20 cellular contexts compared by ENCODE assay signal in genomic region chr17:55547027-55547670, GRCh38. TPM values are rescaled to one million over a fixed set of nuclear protein-coding genes. Genes with fewer than 3 reads are reported as not detected.
DNase-seq lines count a peak whose midpoint lies in the region; ATAC-seq, FAIRE-seq and TF ChIP-seq lines count a peak whose summit lies in the region.
"Had no signal": no experiment of that assay in that cellular context is flagged by ENCODE, and none has a peak within 500 bp of the region (broad histone marks: within the 10 kb centered on the region; RNA-seq: fewer than 3 reads in every experiment).

No MANE protein-coding gene starts in this region.

- ATAC-seq in A549 (no peak), GM21515 (IDR thresholded peaks at IDR 0.05; ENCODE audit: unreplicated experiment) (no peak)
- ATAC-seq: left colon had no signal

- POLR2A ChIA-PET in A549 (lab: Yijun Ruan, JAX) = no interaction called here

- CTCF ChIA-PET in A549 (lab: Yijun Ruan, JAX) = interaction anchor here (0.6 to 2.1 kb wide), 4 partner anchors 20 to 223 kb away, joined by 3 to 19 read pairs (median 8); no protein-coding TSS in a partner anchor
- CTCF ChIA-PET in mammary epithelial cell (lab: Charles Lee; ENCODE audit: low non-redundant PET) = no interaction called here

- TF ChIP-seq RAD21 in A549 (conservative IDR thresholded peaks at IDR 0.05 in 1 of 2, IDR thresholded peaks at IDR 0.05 in 1 of 2) = no peak

- H3F3A ChIP-seq in GM23248 (ENCODE audit: insufficient read depth) = peaks cover 11% of the 10 kb centered on the region; the same call in 1 of the 2 replicates

- H3K4me1 Mint-ChIP-seq in mesothelial cell of epicardium = peaks cover 9% of the 10 kb centered on the region

- in situ Hi-C loops in GM23248 (cut with MboI) (no loop called here), mammary epithelial cell (cut with MboI; ENCODE audit: low sequenced_read_pairs in 2 of 2) (no loop called here)

- H3K36me3 ChIP-seq in GM23248 (ENCODE audit: low read depth) (no peaks in the 10 kb centered on the region), mammary epithelial cell (ENCODE audit: insufficient read depth, low read length) (no peaks in the 10 kb centered on the region), suprapubic skin (no peaks in the 10 kb centered on the region)

- H3K27ac ChIP-seq in A549 (no peak overlapping the region; a peak in 1 of 6 replicates), GM23248 (peak overlapping the region; percentile 37), mammary epithelial cell (ENCODE audit: insufficient read depth, low read depth, low read length) (no peak overlapping the region), suprapubic skin (no peak overlapping the region)

- H4K20me1 ChIP-seq in GM23248 (ENCODE audit: insufficient read depth) = no peaks in the 10 kb centered on the region
- H4K20me1 ChIP-seq in mammary epithelial cell (ENCODE audit: insufficient read depth, low read length) = no peaks in the 10 kb centered on the region

- H3K79me2 ChIP-seq in GM23248 (ENCODE audit: insufficient read depth) (no peaks in the 10 kb centered on the region), mammary epithelial cell (ENCODE audit: insufficient read depth, low read length) (no peaks in the 10 kb centered on the region)

- H3K4me2 ChIP-seq in A549 (no peak overlapping the region), GM23248 (ENCODE audit: unreplicated experiment) (peak overlapping the region; percentile 9), mammary epithelial cell (ENCODE audit: insufficient read depth, low read depth, low read length) (no peak overlapping the region)

- intact Hi-C loops in mammary epithelial cell (cut with micrococcal nuclease) = loop anchor here (5.0 kb wide), 1 partner anchor 40 kb away; no protein-coding TSS in a partner anchor

- dilution Hi-C loops in mammary epithelial cell (cut with HindIII; ENCODE audit: low sequenced_read_pairs) = loop anchor here (25.0 kb wide), 1 partner anchor 215 kb away; the partner anchor contains the start of gene PCTP

- no peaks in the 10 kb centered on the region; the same call in 1 of the 2 replicates for H3K27me3 ChIP-seq in GM23248 (replicated peaks; ENCODE audit: insufficient read depth)
- peaks cover 2% of the 10 kb centered on the region for H3K27me3 ChIP-seq in mammary epithelial cell (ENCODE audit: insufficient read depth, low read length)
- no peaks in the 10 kb centered on the region for H3K27me3 ChIP-seq in suprapubic skin

- peak overlapping the region; percentile 29; the same call in 1 of the 2 replicates for H2AFZ ChIP-seq in GM23248
- no peak overlapping the region for H2AFZ ChIP-seq in mammary epithelial cell (ENCODE audit: low read depth, low read length)

- peak overlapping the region; percentile 52 for H3K27ac Mint-ChIP-seq in mesothelial cell of epicardium
- H3K27ac Mint-ChIP-seq: T-helper 1 cell treated with Interleukin-12 subunit alpha and Interleukin-12 subunit beta and Interleukin-4 antibody, amounts not matched to agents 30 μg/mL and 1 μg/mL, for 36 hours had no signal

- H3K9me3 ChIP-seq in A549 (0 out of 3 replicates have a peak, but pooled peaks cover 3% of the 10 kb centered on the region), GM23248 (ENCODE audit: low read depth) (no peaks in the 10 kb centered on the region), mammary epithelial cell (replicated peaks; ENCODE audit: insufficient read depth, low read length) (no peaks in the 10 kb centered on the region), suprapubic skin (no peaks in the 10 kb centered on the region)

- H3K9me2 ChIP-seq in GM23248 (ENCODE audit: insufficient read depth) = no peaks in the 10 kb centered on the region

- H3K4me3 ChIP-seq in A549 = no peak overlapping the region
- no peak overlapping the region for H3K4me3 ChIP-seq in GM23248
- no peak overlapping the region for H3K4me3 ChIP-seq in mammary epithelial cell (replicated peaks in 1 of 3; ENCODE audit: insufficient read depth in 1 of 3, low read depth in 2 of 3, low read length in 3 of 3)
- no peak overlapping the region for H3K4me3 ChIP-seq in suprapubic skin

- TF ChIP-seq POLR2A in A549 (IDR thresholded peaks at IDR 0.05; ENCODE audit: low read length) (no peak), suprapubic skin (IDR thresholded peaks at IDR 0.05) (no peak)

- TF ChIP-seq CTCF in A549 (IDR thresholded peaks at IDR 0.05) (no peak), mammary epithelial cell (conservative IDR thresholded peaks at IDR 0.05 in 1 of 2, IDR thresholded peaks at IDR 0.05 in 1 of 2; ENCODE audit: extremely low read depth in 1 of 2, insufficient read depth in 1 of 2, low read depth in 1 of 2, low read length in 2 of 2) (no peak), mesothelial cell of epicardium (IDR thresholded peaks at IDR 0.05; ENCODE audit: unreplicated experiment) (no peak), suprapubic skin (IDR thresholded peaks at IDR 0.05) (no peak)

- peaks cover 21% of the 10 kb centered on the region for H3K9me3 Mint-ChIP-seq in mesothelial cell of epicardium
- H3K9me3 Mint-ChIP-seq: T-helper 1 cell treated with Interleukin-12 subunit alpha and Interleukin-12 subunit beta and Interleukin-4 antibody, amounts not matched to agents 30 μg/mL and 1 μg/mL, for 36 hours had no signal

- no peak overlapping the region for H3K4me3 Mint-ChIP-seq in mesothelial cell of epicardium
- H3K4me3 Mint-ChIP-seq: T-helper 1 cell treated with Interleukin-12 subunit alpha and Interleukin-12 subunit beta and Interleukin-4 antibody, amounts not matched to agents 30 μg/mL and 1 μg/mL, for 36 hours had no signal

- no peak overlapping the region; the same call in 1 of the 2 replicates for H3K9ac ChIP-seq in GM23248
- no peak overlapping the region for H3K9ac ChIP-seq in mammary epithelial cell (ENCODE audit: insufficient read depth, low read length)

- no TSS peak for BruUV-seq in mammary epithelial cell (replicated peaks; lab: Mats Ljungman, UMichigan)

- peaks cover 4% of the 10 kb centered on the region for H3K36me3 Mint-ChIP-seq in mesothelial cell of epicardium

- DNase-seq in A549 (ENCODE audit: low read depth in 1 of 2, low spot score in 1 of 2) = no peak
- peak; percentile 64 for DNase-seq in GM23248
- peak; percentile 11 for DNase-seq in mammary epithelial cell
- no peak for DNase-seq in mesothelial cell of epicardium (ENCODE audit: low spot score in 2 of 2, unreplicated experiment in 2 of 2)
- DNase-seq in NOMO-1 treated with dmso at 0.1 percent for 144 hours (lab: John Stamatoyannopoulos, UW; ENCODE audit: unreplicated experiment) = no peak
- DNase-seq in activated gamma-delta T cell treated with Interleukin-2 at 50 U/mL for 16 hours = no peak
- no peak for DNase-seq in suprapubic skin (ENCODE audit: low spot score in 2 of 2)
- DNase-seq: activated CD8-positive, alpha-beta memory T cell treated with anti-CD3 and anti-CD28 coated beads for 24 hours; amygdala; HCEC 1CT; left colon; MV-4-11; NCI-H526; SHP77 treated with DMSO at 0.1 percent for 48 hours; stimulated activated CD4-positive, alpha-beta T cell treated with anti-CD3 and anti-CD28 coated beads, Interleukin-4, amount 100 ng/mL, for 24 hours had no signal

- FAIRE-seq in A549 (lab: Jason Lieb, UNC) = peak; percentile 46
- FAIRE-seq: frontal cortex had no signal

- H3K4me1 ChIP-seq in A549 = no peaks in the 10 kb centered on the region
- peaks cover 13% of the 10 kb centered on the region for H3K4me1 ChIP-seq in GM23248 (ENCODE audit: insufficient read depth)
- no peaks in the 10 kb centered on the region for H3K4me1 ChIP-seq in mammary epithelial cell (ENCODE audit: insufficient read depth, low read length)
- no peaks in the 10 kb centered on the region for H3K4me1 ChIP-seq in suprapubic skin

- TF ChIP-seq EP300 in A549 (IDR thresholded peaks at IDR 0.05) = no peak
- no peak for TF ChIP-seq EP300 in suprapubic skin (IDR thresholded peaks at IDR 0.05)

- peaks cover 7% of the 10 kb centered on the region for H3K27me3 Mint-ChIP-seq in mesothelial cell of epicardium (ENCODE audit: low read depth)

TF ChIP-seq in A549, 52 proteins besides CTCF, POLR2A, EP300 and RAD21:
- TF ChIP-seq EHF (CRISPR knock-in tag; IDR thresholded peaks at IDR 0.05) = no peak
- TF ChIP-seq, protein P1, sequence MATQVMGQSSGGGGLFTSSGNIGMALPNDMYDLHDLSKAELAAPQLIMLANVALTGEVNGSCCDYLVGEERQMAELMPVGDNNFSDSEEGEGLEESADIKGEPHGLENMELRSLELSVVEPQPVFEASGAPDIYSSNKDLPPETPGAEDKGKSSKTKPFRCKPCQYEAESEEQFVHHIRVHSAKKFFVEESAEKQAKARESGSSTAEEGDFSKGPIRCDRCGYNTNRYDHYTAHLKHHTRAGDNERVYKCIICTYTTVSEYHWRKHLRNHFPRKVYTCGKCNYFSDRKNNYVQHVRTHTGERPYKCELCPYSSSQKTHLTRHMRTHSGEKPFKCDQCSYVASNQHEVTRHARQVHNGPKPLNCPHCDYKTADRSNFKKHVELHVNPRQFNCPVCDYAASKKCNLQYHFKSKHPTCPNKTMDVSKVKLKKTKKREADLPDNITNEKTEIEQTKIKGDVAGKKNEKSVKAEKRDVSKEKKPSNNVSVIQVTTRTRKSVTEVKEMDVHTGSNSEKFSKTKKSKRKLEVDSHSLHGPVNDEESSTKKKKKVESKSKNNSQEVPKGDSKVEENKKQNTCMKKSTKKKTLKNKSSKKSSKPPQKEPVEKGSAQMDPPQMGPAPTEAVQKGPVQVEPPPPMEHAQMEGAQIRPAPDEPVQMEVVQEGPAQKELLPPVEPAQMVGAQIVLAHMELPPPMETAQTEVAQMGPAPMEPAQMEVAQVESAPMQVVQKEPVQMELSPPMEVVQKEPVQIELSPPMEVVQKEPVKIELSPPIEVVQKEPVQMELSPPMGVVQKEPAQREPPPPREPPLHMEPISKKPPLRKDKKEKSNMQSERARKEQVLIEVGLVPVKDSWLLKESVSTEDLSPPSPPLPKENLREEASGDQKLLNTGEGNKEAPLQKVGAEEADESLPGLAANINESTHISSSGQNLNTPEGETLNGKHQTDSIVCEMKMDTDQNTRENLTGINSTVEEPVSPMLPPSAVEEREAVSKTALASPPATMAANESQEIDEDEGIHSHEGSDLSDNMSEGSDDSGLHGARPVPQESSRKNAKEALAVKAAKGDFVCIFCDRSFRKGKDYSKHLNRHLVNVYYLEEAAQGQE (IDR thresholded peaks at IDR 0.05) = no peak
- TF ChIP-seq ESRRA (IDR thresholded peaks at IDR 0.05; ENCODE audit: borderline replicate concordance, low read length) = no peak

RNA-seq across cellular contexts. Expression of gene SMIM36, which starts 35.9 kb away (rescaled TPM):
- polyA plus RNA-seq in A549 (2011; rRNA removed) (not detected in 2 replicates), A549 (2017; fragmentation: RNase III; extraction: RNeasy Plus Mini Kit Qiagen cat#74134 plus additional on column Dnase treatment) (not detected in 3 replicates), GM23248 (2016; fragmentation: Nextera tagmentation; extraction: Ambion mirVana) (not detected in 2 replicates), mammary epithelial cell (not detected)
- polyA plus RNA-seq in A549 (2012; cell fraction: cytosol; rRNA removed) = not detected in 2 replicates
- polyA plus RNA-seq in A549 (2012; cell fraction: nucleus; rRNA removed) = not detected in 2 replicates
- not detected in 2 replicates for polyA minus RNA-seq in A549 (2011; rRNA and poly(A)+ RNA removed)
- total RNA-seq in GM23248 (2014; rRNA removed; shearing (Covaris generic)) = not detected in 2 replicates
- total RNA-seq in mammary epithelial cell (not detected), mesothelial cell of epicardium (not detected in 3 replicates), suprapubic skin (not detected)
- polyA minus RNA-seq in mammary epithelial cell = not detected
- total RNA-seq: frontal cortex, left colon, osteocyte, skeletal muscle tissue had no signal

Comparison
In these comparisons a context has a peak if more than half of its experiments do, and no peak if none do; other contexts are left out.
1. DNase-seq: peak in GM23248 (single experiment) and mammary epithelial cell (single experiment); none in A549 (0 of 2), mesothelial cell of epicardium (0 of 2), NOMO-1 treated with dmso at 0.1 percent for 144 hours (single experiment), activated gamma-delta T cell treated with Interleukin-2 at 50 U/mL for 16 hours (single experiment) and suprapubic skin (0 of 2).